Comparison of ENCODE assay signal across 15 cellular contexts in the genomic region with DNA sequence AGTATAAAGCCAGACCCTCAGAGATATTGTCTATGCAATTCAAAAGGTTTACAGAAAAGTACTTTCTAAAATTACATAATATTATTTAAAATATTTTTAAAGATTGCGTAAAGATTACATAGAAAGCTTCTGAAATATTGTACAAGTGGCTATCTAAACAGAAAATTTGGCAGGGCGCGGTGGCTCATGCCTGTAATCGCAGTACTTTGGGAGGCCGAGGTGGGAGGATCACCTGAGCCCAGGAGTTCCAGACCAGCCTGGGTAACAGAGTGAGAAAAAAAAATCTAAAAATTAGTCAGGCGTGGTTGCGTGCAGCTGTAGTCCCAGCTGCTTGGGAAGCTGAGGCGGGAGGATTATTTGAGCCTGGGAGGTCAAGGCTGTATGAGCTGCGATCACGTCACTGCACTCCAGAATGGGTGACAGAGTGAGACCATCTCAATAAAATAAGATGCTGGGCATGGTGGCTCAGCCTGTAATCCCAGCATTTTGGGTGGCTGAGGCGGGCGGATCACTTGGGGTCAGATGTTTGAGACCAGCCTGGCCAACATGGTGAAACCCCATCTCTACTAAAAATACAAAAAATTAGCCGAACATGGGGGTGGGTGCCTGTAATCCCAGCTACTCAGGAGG.
A peak's percentile ranks its signal among the peaks of the same experiment; 100 is the strongest.
DNase-seq lines count a peak whose midpoint lies in the region; TF ChIP-seq lines count a peak whose summit lies in the region.
"Had no signal": no experiment of that assay in that cellular context is flagged by ENCODE, and none has a peak within 500 bp of the region (broad histone marks: within the 10 kb centered on the region; RNA-seq: fewer than 3 reads in every experiment).

No MANE protein-coding gene starts in this region.

- H3K4me3 ChIP-seq in coronary artery = no peak overlapping the region
- peak overlapping the region in 1 of 2 experiments; percentile 49 for H3K4me3 ChIP-seq in neutrophil (ENCODE audit: low read depth in 1 of 2, low read length in 1 of 2)
- H3K4me3 ChIP-seq: HAP-1 had no signal

- DNase-seq in activated effector memory CD4-positive, alpha-beta T cell treated with anti-CD3 and anti-CD28 coated beads, Interleukin-2, amount 50 U/mL, for 16 hours = peak; percentile 54
- DNase-seq in activated effector memory CD4-positive, alpha-beta T cell treated with Interleukin-2 at 50 U/mL for 16 hours = no peak
- peak; percentile 21 for DNase-seq in coronary artery (ENCODE audit: low spot score)
- no peak for DNase-seq in GM13976 (ENCODE audit: low spot score)
- no peak for DNase-seq in AG08396 (ENCODE audit: low spot score)
- no peak for DNase-seq in NOMO-1 treated with DMSO at 0.1 percent for 48 hours (lab: John Stamatoyannopoulos, UW; ENCODE audit: unreplicated experiment)
- DNase-seq: ACHN; AML-193; Calu3; CD4-positive, alpha-beta memory T cell; DMS79 treated with DMSO at 0.1 percent for 48 hours; GF-D8 had no signal

- no peak overlapping the region for H3K27ac ChIP-seq in coronary artery
- peak overlapping the region; percentile 95 for H3K27ac ChIP-seq in neutrophil
- H3K27ac ChIP-seq: C4-2B had no signal

- in situ Hi-C loops in GM13976 (cut with MboI; ENCODE audit: low sequenced_read_pairs, unreplicated experiment) = no loop called here

- H3K4me1 ChIP-seq in neutrophil (ENCODE audit: control insufficient read depth in 1 of 2, insufficient read depth in 1 of 2, low read depth in 1 of 2, low read length in 1 of 2) = peaks cover 93 to 95% of the 10 kb centered on the region in 2 experiments
- H3K4me1 ChIP-seq: HAP-1 had no signal

- peaks cover 64% of the 10 kb centered on the region for H3K36me3 ChIP-seq in neutrophil

- TF ChIP-seq CTCF in coronary artery (IDR thresholded peaks at IDR 0.05) (no peak), neutrophil (IDR thresholded peaks at IDR 0.05) (no peak), GM13976 (IDR thresholded peaks at IDR 0.05; ENCODE audit: borderline replicate concordance, control extremely low read depth, extremely low read depth, insufficient read depth, missing control alignments) (no peak)

- no peaks in the 10 kb centered on the region for H3K27me3 ChIP-seq in neutrophil

- no peaks in the 10 kb centered on the region for H3K9me3 ChIP-seq in neutrophil
- H3K9me3 ChIP-seq: HAP-1 had no signal

Comparison
In these comparisons a context has a peak if more than half of its experiments do, and no peak if none do; other contexts are left out.
1. DNase-seq: peak in activated effector memory CD4-positive, alpha-beta T cell treated with anti-CD3 and anti-CD28 coated beads, Interleukin-2, amount 50 U/mL, for 16 hours (single experiment) and coronary artery (single experiment); none in activated effector memory CD4-positive, alpha-beta T cell treated with Interleukin-2 at 50 U/mL for 16 hours (single experiment), GM13976 (single experiment), AG08396 (single experiment) and NOMO-1 treated with DMSO at 0.1 percent for 48 hours (single experiment).